In the genomic region with DNA sequence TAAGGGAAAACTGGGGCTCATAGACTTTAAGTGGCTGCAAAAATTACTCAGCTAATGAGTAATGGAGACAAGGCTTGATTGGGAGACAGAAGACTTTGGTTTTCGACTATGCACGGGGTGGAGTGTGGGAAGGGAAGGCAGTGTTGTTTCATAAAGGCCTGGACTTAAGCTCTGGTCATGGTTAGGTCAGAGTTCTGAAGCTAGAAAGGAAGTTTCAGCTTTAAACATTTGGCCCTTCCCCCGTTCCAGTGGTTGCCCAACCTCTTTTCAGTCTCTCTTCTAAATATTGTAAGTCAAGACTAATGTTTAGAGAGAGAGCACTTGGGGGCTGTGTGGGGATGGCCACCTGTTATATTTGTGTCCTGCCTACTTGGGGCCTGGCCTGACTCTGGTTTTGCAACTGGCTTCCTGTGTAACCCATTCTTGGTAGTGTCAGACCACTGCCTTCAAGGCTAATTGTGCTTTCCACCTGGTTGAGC, we compare ENCODE assay signal across 8 cellular contexts. TPM values are rescaled to one million over a fixed set of nuclear protein-coding genes. Genes with fewer than 3 reads are reported as not detected.
DNase-seq lines count a peak whose midpoint lies in the region; ATAC-seq and TF ChIP-seq lines count a peak whose summit lies in the region.

No MANE protein-coding gene starts in this region.

- TF ChIP-seq POLR2A in breast epithelium (IDR thresholded peaks at IDR 0.05) = no peak
- no peak for TF ChIP-seq POLR2A in uterus (IDR thresholded peaks at IDR 0.05)

- peaks cover 21% of the 10 kb centered on the region for H3K4me1 Mint-ChIP-seq in MCF 10A (ENCODE audit: insufficient read depth, unreplicated experiment)

- no peak overlapping the region for H3K14ac ChIP-seq in mesenchymal stem cell (ENCODE audit: low read length in 2 of 2)

- no peak for TF ChIP-seq CTCF in MCF 10A (IDR thresholded peaks at IDR 0.05; ENCODE audit: unreplicated experiment)
- no peak for TF ChIP-seq CTCF in breast epithelium (IDR thresholded peaks at IDR 0.05)
- TF ChIP-seq CTCF in uterus (IDR thresholded peaks at IDR 0.05) = no peak

- peak overlapping the region; percentile 49 for H3K27ac Mint-ChIP-seq in MCF 10A (ENCODE audit: low read depth, unreplicated experiment)

- peak; percentile 85 for ATAC-seq in HG02973 (IDR thresholded peaks at IDR 0.05; ENCODE audit: unreplicated experiment)

- POLR2A ChIA-PET in MCF 10A (lab: Yijun Ruan, JAX) = interaction anchor here (0.6 to 1.6 kb wide), 3 partner anchors 10 to 67 kb away, joined by 4 to 5 read pairs (median 5); no protein-coding TSS in a partner anchor

- intact Hi-C loops in MCF 10A (cut with micrococcal nuclease) (no loop called here), breast epithelium (cut with DNase I; ENCODE audit: low total_unique reads) (no loop called here), uterus (cut with DNase I; ENCODE audit: low total_unique reads) (no loop called here)

- H3K36me3 ChIP-seq in breast epithelium = no peaks in the 10 kb centered on the region
- no peaks in the 10 kb centered on the region for H3K36me3 ChIP-seq in mesenchymal stem cell (ENCODE audit: control insufficient read depth in 1 of 2, insufficient read depth in 2 of 2, low read depth in 1 of 2, low read length in 2 of 2)
- H3K36me3 ChIP-seq in uterus = no peaks in the 10 kb centered on the region

- H3K4me3 ChIP-seq in breast epithelium = no peak overlapping the region
- H3K4me3 ChIP-seq in mesenchymal stem cell (ENCODE audit: insufficient read depth in 1 of 2, low read depth in 1 of 2, low read length in 2 of 2) = no peak overlapping the region
- no peak overlapping the region for H3K4me3 ChIP-seq in uterus

- no peak overlapping the region for H4K8ac ChIP-seq in mesenchymal stem cell (ENCODE audit: low read length)

- H2BK12ac ChIP-seq in mesenchymal stem cell (ENCODE audit: low read length in 2 of 2) = no peak overlapping the region

- H3K4me1 ChIP-seq in breast epithelium = no peaks in the 10 kb centered on the region
- H3K4me1 ChIP-seq in mesenchymal stem cell (ENCODE audit: control insufficient read depth, insufficient read depth, low read depth, low read length) = peaks cover 7% of the 10 kb centered on the region
- H3K4me1 ChIP-seq in uterus = peaks cover 0 to 3% of the 10 kb centered on the region in 2 donors

- H3K9me3 ChIP-seq in breast epithelium (no peaks in the 10 kb centered on the region), mesenchymal stem cell (ENCODE audit: control insufficient read depth, low read length) (no peaks in the 10 kb centered on the region), uterus (no peaks in the 10 kb centered on the region)

- DNase-seq in MCF 10A (ENCODE audit: unreplicated experiment) (no peak), breast epithelium (ENCODE audit: low spot score in 2 of 2) (no peak), SKM-1 treated with dmso at 0.1 percent for 144 hours (lab: John Stamatoyannopoulos, UW; ENCODE audit: unreplicated experiment) (peak; percentile 35), mesenchymal stem cell (peak; percentile 91), DMS 273 (lab: John Stamatoyannopoulos, UW; ENCODE audit: unreplicated experiment) (no peak), uterus (no peak), NCI-H446 (lab: John Stamatoyannopoulos, UW) (no peak)

- no peak overlapping the region for H3K9ac ChIP-seq in mesenchymal stem cell (ENCODE audit: low read length)

- peaks cover 7% of the 10 kb centered on the region for H3K9me3 Mint-ChIP-seq in MCF 10A (ENCODE audit: unreplicated experiment)

- H2BK15ac ChIP-seq in mesenchymal stem cell (ENCODE audit: low read depth, poor library complexity, severe bottlenecking) = no peak overlapping the region

- no peak overlapping the region for H2AFZ ChIP-seq in mesenchymal stem cell (ENCODE audit: low read depth, low read length)

- H3K79me1 ChIP-seq in mesenchymal stem cell (replicated peaks; ENCODE audit: low read length, poor library complexity, severe bottlenecking) = no peaks in the 10 kb centered on the region

- no peak overlapping the region for H3K23ac ChIP-seq in mesenchymal stem cell (ENCODE audit: low read length in 2 of 2)

- no peaks in the 10 kb centered on the region for H3K27me3 Mint-ChIP-seq in MCF 10A (ENCODE audit: insufficient read depth, unreplicated experiment)

- no peak overlapping the region for H3K4me3 Mint-ChIP-seq in MCF 10A (ENCODE audit: unreplicated experiment)

- no peak overlapping the region for H4K91ac ChIP-seq in mesenchymal stem cell (ENCODE audit: low read length)

- H3K36me3 Mint-ChIP-seq in MCF 10A (ENCODE audit: insufficient read depth, unreplicated experiment) = peaks cover 18% of the 10 kb centered on the region

- H3K18ac ChIP-seq in mesenchymal stem cell (ENCODE audit: low read depth in 1 of 2, low read length in 2 of 2) = no peak overlapping the region

- BruUV-seq in MCF 10A (replicated peaks; lab: Mats Ljungman, UMichigan) = no TSS peak

- H2BK120ac ChIP-seq in mesenchymal stem cell (ENCODE audit: low read depth, low read length) = no peak overlapping the region

- H3K27me3 ChIP-seq in breast epithelium = peaks cover 0 to 10% of the 10 kb centered on the region in 2 donors
- no peaks in the 10 kb centered on the region for H3K27me3 ChIP-seq in mesenchymal stem cell (ENCODE audit: control insufficient read depth in 1 of 2, insufficient read depth in 1 of 2, low read length in 2 of 2)
- H3K27me3 ChIP-seq in uterus = no peaks in the 10 kb centered on the region

- no peak overlapping the region for H2AK5ac ChIP-seq in mesenchymal stem cell (ENCODE audit: low read length, severe bottlenecking)

- no peak overlapping the region for H3K4ac ChIP-seq in mesenchymal stem cell (ENCODE audit: low read depth in 1 of 2, low read length in 2 of 2)

- WGBS in mesenchymal stem cell = 6% methylated on average over 2 of the region's 3 CpGs

- no peak overlapping the region for H3K4me2 ChIP-seq in mesenchymal stem cell (ENCODE audit: low read length, poor library complexity, severe bottlenecking)

- H3K27ac ChIP-seq in breast epithelium = peak overlapping the region in 1 of 2 donors; percentile 26
- peak overlapping the region; percentile 38 for H3K27ac ChIP-seq in mesenchymal stem cell (ENCODE audit: low read length, poor library complexity, severe bottlenecking)
- H3K27ac ChIP-seq in uterus = no peak overlapping the region

- CTCF ChIA-PET in MCF 10A (lab: Yijun Ruan, JAX) = interaction anchor here (0.7 to 1.0 kb wide), 3 partner anchors 15 to 1897 kb away, joined by 3 to 7 read pairs (median 3); no protein-coding TSS in a partner anchor

- H2BK5ac ChIP-seq in mesenchymal stem cell (ENCODE audit: low read depth, low read length, poor library complexity, severe bottlenecking) = no peak overlapping the region

RNA-seq across cellular contexts. Expression of a gene that starts 21.0 kb away (rescaled TPM):
- 224 and 278 TPM in 2 replicates for total RNA-seq in MCF 10A (2022)
- 100 to 1,000 TPM; 132 to 190 (median 182) TPM for total RNA-seq in breast epithelium
- 287 TPM for polyA plus RNA-seq in mesenchymal stem cell (2013, experiment 1 of 2)
- 277 TPM for polyA plus RNA-seq in mesenchymal stem cell (2013, experiment 2 of 2)
- total RNA-seq in uterus = 100 to 1,000 TPM; 106 to 285 (median 137) TPM

Comparison
In these comparisons a context has a peak if more than half of its experiments do, and no peak if none do; other contexts are left out.
1. DNase-seq: peak in SKM-1 treated with dmso at 0.1 percent for 144 hours (single experiment) and mesenchymal stem cell (single experiment); none in MCF 10A (single experiment), breast epithelium (0 of 2), DMS 273 (single experiment), uterus (0 of 2) and NCI-H446 (0 of 2).